In the genomic region with DNA sequence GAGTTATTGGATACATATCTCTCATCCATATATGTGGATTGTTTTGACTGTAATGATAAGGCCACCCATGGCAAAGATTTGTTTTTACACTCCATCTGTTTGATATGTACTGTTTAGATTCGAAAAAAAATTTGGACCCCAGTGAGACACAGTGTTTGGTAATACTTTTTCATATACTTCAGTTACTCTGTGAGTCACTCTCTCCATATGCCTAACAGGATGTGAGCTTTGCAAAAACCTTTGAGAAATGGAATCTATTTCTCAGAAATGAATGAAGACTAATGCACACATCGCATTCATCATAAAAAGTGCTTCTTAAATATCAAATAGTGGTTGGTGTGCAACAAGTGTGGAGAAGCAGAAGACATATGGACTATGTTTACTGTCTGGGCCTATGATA, we compare ENCODE assay signal across 21 cellular contexts.
DNase-seq lines count a peak whose midpoint lies in the region; ATAC-seq and TF ChIP-seq lines count a peak whose summit lies in the region.
"Had no signal": no experiment of that assay in that cellular context is flagged by ENCODE, and none has a peak within 500 bp of the region (broad histone marks: within the 10 kb centered on the region; RNA-seq: fewer than 3 reads in every experiment).

No MANE protein-coding gene starts in this region.

- no peak overlapping the region for H3K4me3 ChIP-seq in choroid plexus epithelial cell (ENCODE audit: low read depth, low read length)
- H3K4me3 ChIP-seq: HAP-1, lung, SJSA1, transverse colon had no signal

- no peak for TF ChIP-seq CTCF in choroid plexus epithelial cell (conservative IDR thresholded peaks at IDR 0.05; ENCODE audit: low read depth, low read length)

- DNase-seq in DMS53 (lab: John Stamatoyannopoulos, UW) = peak; percentile 37
- no peak for DNase-seq in DMS53 treated with DMSO at 0.1 percent for 48 hours (lab: John Stamatoyannopoulos, UW; ENCODE audit: unreplicated experiment)
- peak; percentile 22 for DNase-seq in NCI-H460 (ENCODE audit: extremely low read depth, low read depth)
- peak; percentile 83 for DNase-seq in choroid plexus epithelial cell (ENCODE audit: low read depth)
- DNase-seq in smooth muscle cell of the brain vasculature (ENCODE audit: low read depth, low spot score) = peak; percentile 45
- no peak for DNase-seq in DMS153 (lab: John Stamatoyannopoulos, UW)
- no peak for DNase-seq in stimulated activated CD4-positive, alpha-beta T cell treated with anti-CD3 and anti-CD28 coated beads, Interleukin-12 subunit alpha, Interleukin-12 subunit beta, amount 100 ng/mL, for 4 hours
- DNase-seq: 8988T; activated CD4-positive, alpha-beta memory T cell treated with anti-CD3 and anti-CD28 coated beads for 36 hours; activated T-cell treated with anti-CD3 and anti-CD28 coated beads, Interleukin-2, amount 50 U/mL, for 24 hours; GF-D8; head of caudate nucleus; naive thymus-derived CD8-positive, alpha-beta T cell; NCI-H1694 treated with DMSO at 0.1 percent for 48 hours; NCI-H526; transverse colon had no signal

- no peak for ATAC-seq in GM21576 (IDR thresholded peaks at IDR 0.05; ENCODE audit: unreplicated experiment)
- ATAC-seq: naive thymus-derived CD8-positive, alpha-beta T cell; stimulated activated memory B cell treated with anti-CD40 and anti-IgM and Interleukin-4, amounts not matched to agents 10 μg/mL and 1 μg/mL and 100 μg/mL, for 72 hours had no signal

Comparison
In these comparisons a context has a peak if more than half of its experiments do, and no peak if none do; other contexts are left out.
1. DNase-seq: peak in DMS53 (single experiment), NCI-H460 (single experiment), choroid plexus epithelial cell (single experiment) and smooth muscle cell of the brain vasculature (single experiment); none in DMS53 treated with DMSO at 0.1 percent for 48 hours (single experiment), DMS153 (single experiment) and stimulated activated CD4-positive, alpha-beta T cell treated with anti-CD3 and anti-CD28 coated beads, Interleukin-12 subunit alpha, Interleukin-12 subunit beta, amount 100 ng/mL, for 4 hours (single experiment).